1 cellular context compared by ENCODE assay signal in genomic region chr11:111097191-111097590, GRCh38.
TF ChIP-seq lines count a peak whose summit lies in the region.

No MANE protein-coding gene starts in this region.

TF ChIP-seq in HepG2, 621 proteins besides CTCF, POLR2A, EP300 and RAD21 (continued from another document):
- TF ChIP-seq ZBTB34 (CRISPR knock-in tag; IDR thresholded peaks at IDR 0.05) (no peak), GABPB1 (CRISPR knock-in tag; IDR thresholded peaks at IDR 0.05) (peak; percentile 56), GABPA (IDR thresholded peaks at IDR 0.05; ENCODE audit: low read depth, low read length) (0 out of 2 replicates have a peak, but pooled peaks have one; percentile 22), GABPA (CRISPR knock-in tag; IDR thresholded peaks at IDR 0.05; ENCODE audit: low read depth) (peak; percentile 80), MAX (IDR thresholded peaks at IDR 0.05) (peak; percentile 23; the same call in 1 of the 2 replicates)
